Comparison of ENCODE assay signal across 1 cellular context in genomic region chr6:75486850-75487568, GRCh38.
TF ChIP-seq lines count a peak whose summit lies in the region.

No MANE protein-coding gene starts in this region.

TF ChIP-seq in IMR-90, 13 proteins besides CTCF, POLR2A, EP300 and RAD21:
- TF ChIP-seq, protein P1, sequence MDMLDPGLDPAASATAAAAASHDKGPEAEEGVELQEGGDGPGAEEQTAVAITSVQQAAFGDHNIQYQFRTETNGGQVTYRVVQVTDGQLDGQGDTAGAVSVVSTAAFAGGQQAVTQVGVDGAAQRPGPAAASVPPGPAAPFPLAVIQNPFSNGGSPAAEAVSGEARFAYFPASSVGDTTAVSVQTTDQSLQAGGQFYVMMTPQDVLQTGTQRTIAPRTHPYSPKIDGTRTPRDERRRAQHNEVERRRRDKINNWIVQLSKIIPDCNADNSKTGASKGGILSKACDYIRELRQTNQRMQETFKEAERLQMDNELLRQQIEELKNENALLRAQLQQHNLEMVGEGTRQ (IDR thresholded peaks at IDR 0.05; ENCODE audit: low read depth, low read length): no peak
- TF ChIP-seq NFE2L2 (IDR thresholded peaks at IDR 0.05; ENCODE audit: low read depth, low read length) (no peak), MAZ (IDR thresholded peaks at IDR 0.05; ENCODE audit: borderline replicate concordance, low read depth, low read length) (no peak), RFX5 (IDR thresholded peaks at IDR 0.05; ENCODE audit: low read depth, low read length) (no peak), SMC3 (IDR thresholded peaks at IDR 0.05; ENCODE audit: low read depth, low read length) (no peak)
